8 cellular contexts compared by ENCODE assay signal in genomic region chr18:34322365-34323289, GRCh38.
A peak's percentile ranks its signal among the peaks of the same experiment; 100 is the strongest.
DNase-seq lines count a peak whose midpoint lies in the region; ATAC-seq and TF ChIP-seq lines count a peak whose summit lies in the region.

No MANE protein-coding gene starts in this region.

- H3K4me3 ChIP-seq in esophagus muscularis mucosa (no peak overlapping the region), neuronal stem cell (ENCODE audit: low read length in 2 of 2) (no peak overlapping the region)

- no peak overlapping the region for H4K8ac ChIP-seq in neuronal stem cell (ENCODE audit: low read depth, low read length)

- H3K9me3 ChIP-seq in esophagus muscularis mucosa = no peaks in the 10 kb centered on the region
- no peaks in the 10 kb centered on the region for H3K9me3 ChIP-seq in neuronal stem cell (replicated peaks in 1 of 2; ENCODE audit: control insufficient read depth in 2 of 2, insufficient read depth in 1 of 2, low read depth in 1 of 2, low read length in 2 of 2)

- H3K23ac ChIP-seq in neuronal stem cell (ENCODE audit: low read depth, low read length, poor library complexity) = no peak overlapping the region

- peak; percentile 28 to 56 (median 43) for TF ChIP-seq CTCF in esophagus muscularis mucosa (IDR thresholded peaks at IDR 0.05)

- no peak overlapping the region for H2BK15ac ChIP-seq in neuronal stem cell (ENCODE audit: low read length)

- no peak overlapping the region for H2BK120ac ChIP-seq in neuronal stem cell (ENCODE audit: low read depth, low read length)

- intact Hi-C loops in esophagus muscularis mucosa (cut with DNase I) = loop anchor here (10.0 kb wide), 1 partner anchor 198 kb away; no protein-coding TSS in a partner anchor

- no peak overlapping the region for H2AK5ac ChIP-seq in neuronal stem cell (ENCODE audit: low read depth, low read length)

- H2BK5ac ChIP-seq in neuronal stem cell (ENCODE audit: low read length) = no peak overlapping the region

- no peak overlapping the region for H4K91ac ChIP-seq in neuronal stem cell (ENCODE audit: low read depth, low read length, poor library complexity)

- H3K4me1 ChIP-seq in esophagus muscularis mucosa = peaks cover 0 to 5% (median 0%) of the 10 kb centered on the region in 4 donors
- peaks cover 0 to 2% of the 10 kb centered on the region in 2 donors for H3K4me1 ChIP-seq in neuronal stem cell (ENCODE audit: control insufficient read depth in 2 of 2, insufficient read depth in 1 of 2, low read depth in 1 of 2, low read length in 2 of 2)

- H2BK12ac ChIP-seq in neuronal stem cell (ENCODE audit: low read length) = no peak overlapping the region

- no peak for TF ChIP-seq POLR2A in esophagus muscularis mucosa (IDR thresholded peaks at IDR 0.05; ENCODE audit: low read depth)

- no peaks in the 10 kb centered on the region for H3K79me1 ChIP-seq in neuronal stem cell (ENCODE audit: low read depth, low read length)

- no peak overlapping the region for H2AFZ ChIP-seq in neuronal stem cell (ENCODE audit: low read length)

- no peak for TF ChIP-seq EP300 in esophagus muscularis mucosa (IDR thresholded peaks at IDR 0.05)

- no peak overlapping the region for H3K9ac ChIP-seq in neuronal stem cell (ENCODE audit: low read depth, low read length, poor library complexity)

- H3K27me3 ChIP-seq in esophagus muscularis mucosa = no peaks in the 10 kb centered on the region
- H3K27me3 ChIP-seq in neuronal stem cell (ENCODE audit: control insufficient read depth in 3 of 3, insufficient read depth in 3 of 3, low read depth in 1 of 3, low read length in 3 of 3) = peaks cover 0 to 3% (median 0%) of the 10 kb centered on the region in 3 experiments

- no peak overlapping the region for H3K18ac ChIP-seq in neuronal stem cell (ENCODE audit: low read length)

- H3K27ac ChIP-seq in esophagus muscularis mucosa (replicated peaks in 1 of 4) = no peak overlapping the region
- H3K27ac ChIP-seq in neuronal stem cell (replicated peaks; ENCODE audit: low read length) = no peak overlapping the region

- no peak overlapping the region for H3K14ac ChIP-seq in neuronal stem cell (ENCODE audit: low read length)

- H3K36me3 ChIP-seq in esophagus muscularis mucosa = no peaks in the 10 kb centered on the region
- H3K36me3 ChIP-seq in neuronal stem cell (replicated peaks in 1 of 2; ENCODE audit: control insufficient read depth in 2 of 2, insufficient read depth in 2 of 2, low read length in 2 of 2) = no peaks in the 10 kb centered on the region

- no peak overlapping the region for H3K4me2 ChIP-seq in neuronal stem cell (ENCODE audit: insufficient read depth, low read length, poor library complexity, severe bottlenecking)

- 24% methylated on average over 16 of the region's 16 CpGs for WGBS in esophagus muscularis mucosa
- no CpG with 5 or more reads among the region's 16 CpGs for WGBS in neuronal stem cell (ENCODE audit: extremely low coverage in 2 of 2, insufficient read length in 2 of 2, insufficient replicate concordance in 1 of 2), 2 donors

- no peak overlapping the region for H3K4ac ChIP-seq in neuronal stem cell (ENCODE audit: low read length)

- ATAC-seq in GM21619 (IDR thresholded peaks at IDR 0.05; ENCODE audit: unreplicated experiment) (peak; percentile 53), GM21723 (IDR thresholded peaks at IDR 0.05; ENCODE audit: unreplicated experiment) (no peak), GM19328 (IDR thresholded peaks at IDR 0.05; ENCODE audit: unreplicated experiment) (no peak)

- in situ Hi-C loops in G401 (cut with HindIII; ENCODE audit: low sequenced_read_pairs) = no loop called here

- DNase-seq in G401 (ENCODE audit: low spot score) = peak; percentile 79
- peak; percentile 56 to 64 for DNase-seq in Kasumi-1 (lab: John Stamatoyannopoulos, UW)
- peak; percentile 51 to 72 for DNase-seq in SHP77 (lab: John Stamatoyannopoulos, UW)
- DNase-seq in esophagus muscularis mucosa (ENCODE audit: extremely low spot score) = no peak
- DNase-seq in neuronal stem cell (ENCODE audit: low spot score) = peak; percentile 71
